Comparison of ENCODE assay signal across 8 cellular contexts in the genomic region with DNA sequence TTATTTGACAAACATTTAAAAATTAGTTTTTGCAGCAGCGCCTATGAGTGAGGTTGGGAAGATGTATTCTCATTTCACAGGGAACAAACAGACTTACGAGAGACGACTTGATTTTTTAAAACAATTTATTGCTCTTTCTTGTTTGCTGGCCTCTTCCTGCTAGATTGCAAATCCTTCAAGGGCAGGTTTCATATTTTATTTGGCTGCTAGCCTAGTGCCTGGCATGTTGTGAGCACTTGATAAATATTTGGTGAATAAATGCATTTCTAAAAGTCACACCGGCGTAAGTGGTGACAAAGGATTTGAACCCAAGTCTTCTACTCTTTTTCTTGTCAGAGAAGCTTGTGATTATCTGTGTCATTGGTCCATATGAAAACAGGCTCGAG. TPM values are rescaled to one million over a fixed set of nuclear protein-coding genes. Genes with fewer than 3 reads are reported as not detected.
DNase-seq lines count a peak whose midpoint lies in the region; ATAC-seq and TF ChIP-seq lines count a peak whose summit lies in the region.

No MANE protein-coding gene starts in this region.

- H3K27me3 ChIP-seq in DND-41 (ENCODE audit: insufficient read depth, low read length, poor library complexity) (no peaks in the 10 kb centered on the region), Panc1 (ENCODE audit: control insufficient read depth, insufficient read depth, low read length) (no peaks in the 10 kb centered on the region), esophagus muscularis mucosa (no peaks in the 10 kb centered on the region), neuronal stem cell (ENCODE audit: control insufficient read depth in 3 of 3, insufficient read depth in 3 of 3, low read depth in 1 of 3, low read length in 3 of 3) (no peaks in the 10 kb centered on the region)

- BruUV-seq in Panc1 (replicated peaks; lab: Mats Ljungman, UMichigan): TSS peak; percentile 80

- no peak for TF ChIP-seq EP300 in esophagus muscularis mucosa (IDR thresholded peaks at IDR 0.05)

- CTCF ChIA-PET in Panc1 (lab: Charles Lee): no interaction called here

- H3K4me1 Mint-ChIP-seq in osteocyte (ENCODE audit: unreplicated experiment): peaks cover 11% of the 10 kb centered on the region

- H3K9me3 ChIP-seq in DND-41 (ENCODE audit: insufficient read depth, low read length, severe bottlenecking): no peaks in the 10 kb centered on the region
- no peaks in the 10 kb centered on the region for H3K9me3 ChIP-seq in Panc1 (ENCODE audit: control insufficient read depth, insufficient read depth, low read depth, low read length)
- no peaks in the 10 kb centered on the region for H3K9me3 ChIP-seq in esophagus muscularis mucosa
- no peaks in the 10 kb centered on the region for H3K9me3 ChIP-seq in neuronal stem cell (replicated peaks in 1 of 2; ENCODE audit: control insufficient read depth in 2 of 2, insufficient read depth in 1 of 2, low read depth in 1 of 2, low read length in 2 of 2)

- H3K9ac ChIP-seq in DND-41 (ENCODE audit: low read depth, low read length) (no peak overlapping the region), neuronal stem cell (ENCODE audit: low read depth, low read length, poor library complexity) (no peak overlapping the region)

- no peak overlapping the region for H2BK12ac ChIP-seq in neuronal stem cell (ENCODE audit: low read length)

- H4K91ac ChIP-seq in neuronal stem cell (ENCODE audit: low read depth, low read length, poor library complexity): no peak overlapping the region

- peak overlapping the region; percentile 79; the same call in 1 of the 2 replicates for H3K4me2 ChIP-seq in DND-41 (ENCODE audit: insufficient read depth, low read length)
- no peak overlapping the region for H3K4me2 ChIP-seq in neuronal stem cell (ENCODE audit: insufficient read depth, low read length, poor library complexity, severe bottlenecking)

- H3K4me1 ChIP-seq in DND-41 (ENCODE audit: insufficient read depth, low read length) (peaks cover 24% of the 10 kb centered on the region), Panc1 (ENCODE audit: control insufficient read depth, insufficient read depth, low read length) (peaks cover 7% of the 10 kb centered on the region), esophagus muscularis mucosa (peaks cover 2 to 21% (median 18%) of the 10 kb centered on the region in 4 donors), neuronal stem cell (ENCODE audit: control insufficient read depth in 2 of 2, insufficient read depth in 1 of 2, low read depth in 1 of 2, low read length in 2 of 2) (peaks cover 2 to 6% of the 10 kb centered on the region in 2 donors)

- H3K27ac ChIP-seq in DND-41 (ENCODE audit: low read length) (no peak overlapping the region), Panc1 (ENCODE audit: low read length) (peak overlapping the region; percentile 93; the same call in 1 of the 2 replicates), esophagus muscularis mucosa (replicated peaks in 1 of 4) (peak overlapping the region; percentile 84 to 91 (median 90)), neuronal stem cell (replicated peaks; ENCODE audit: low read length) (no peak overlapping the region)

- POLR2A ChIA-PET in Panc1 (lab: Charles Lee): no interaction called here

- intact Hi-C loops in Panc1 (cut with micrococcal nuclease; ENCODE audit: unreplicated experiment) (no loop called here), esophagus muscularis mucosa (cut with DNase I) (no loop called here)

- H4K20me1 ChIP-seq in DND-41 (ENCODE audit: insufficient read depth, low read length): no peaks in the 10 kb centered on the region

- H3K79me1 ChIP-seq in neuronal stem cell (ENCODE audit: low read depth, low read length): peaks cover 2% of the 10 kb centered on the region

- DNase-seq in DND-41 (no peak), Panc1 (ENCODE audit: low read depth, low spot score) (no peak), esophagus muscularis mucosa (ENCODE audit: extremely low spot score) (no peak), osteocyte (ENCODE audit: extremely low spot score, unreplicated experiment) (no peak), GM13977 (ENCODE audit: low spot score) (no peak), neuronal stem cell (ENCODE audit: low spot score) (no peak)
- no peak for DNase-seq in activated effector memory CD4-positive, alpha-beta T cell treated with Interleukin-2 at 50 U/mL for 16 hours

- no peak overlapping the region for H3K14ac ChIP-seq in neuronal stem cell (ENCODE audit: low read length)

- H3K4me3 ChIP-seq in DND-41 (ENCODE audit: low read depth in 1 of 2, low read length in 2 of 2) (no peak overlapping the region), Panc1 (ENCODE audit: low read depth in 2 of 2, low read length in 2 of 2) (peak overlapping the region; percentile 85 to 92), esophagus muscularis mucosa (peak overlapping the region in 3 of 4 donors; percentile 76 to 98 (median 92)), neuronal stem cell (ENCODE audit: low read length in 2 of 2) (peak overlapping the region in 1 of 2 donors; percentile 81)

- no peak overlapping the region for H3K23ac ChIP-seq in neuronal stem cell (ENCODE audit: low read depth, low read length, poor library complexity)

- no peak overlapping the region for H2BK120ac ChIP-seq in neuronal stem cell (ENCODE audit: low read depth, low read length)

- H3K4ac ChIP-seq in neuronal stem cell (ENCODE audit: low read length): no peak overlapping the region

- no peak for TF ChIP-seq POLR2A in esophagus muscularis mucosa (IDR thresholded peaks at IDR 0.05; ENCODE audit: low read depth)

- H2AFZ ChIP-seq in DND-41 (ENCODE audit: low read depth, low read length) (no peak overlapping the region), neuronal stem cell (ENCODE audit: low read length) (no peak overlapping the region)

- WGBS in esophagus muscularis mucosa: 58% methylated on average over 6 of the region's 6 CpGs
- no CpG with 5 or more reads among the region's 6 CpGs for WGBS in neuronal stem cell (ENCODE audit: extremely low coverage in 2 of 2, insufficient read length in 2 of 2, insufficient replicate concordance in 1 of 2), 2 donors

- H3K36me3 ChIP-seq in DND-41 (ENCODE audit: insufficient read depth, low read length): no peaks in the 10 kb centered on the region
- H3K36me3 ChIP-seq in Panc1 (ENCODE audit: control insufficient read depth, insufficient read depth, low read length): no peaks in the 10 kb centered on the region; the same call in 1 of the 2 replicates
- H3K36me3 ChIP-seq in esophagus muscularis mucosa: no peaks in the 10 kb centered on the region
- no peaks in the 10 kb centered on the region for H3K36me3 ChIP-seq in neuronal stem cell (replicated peaks in 1 of 2; ENCODE audit: control insufficient read depth in 2 of 2, insufficient read depth in 2 of 2, low read length in 2 of 2)

- no peak overlapping the region for H3K18ac ChIP-seq in neuronal stem cell (ENCODE audit: low read length)

- TF ChIP-seq CTCF in DND-41 (IDR thresholded peaks at IDR 0.05; ENCODE audit: borderline replicate concordance, extremely low read depth, low read length, poor library complexity, severe bottlenecking) (no peak), Panc1 (IDR thresholded peaks at IDR 0.05) (no peak), esophagus muscularis mucosa (IDR thresholded peaks at IDR 0.05) (no peak), osteocyte (IDR thresholded peaks at IDR 0.05) (no peak), GM13977 (IDR thresholded peaks at IDR 0.05; ENCODE audit: extremely low read depth, insufficient read depth, missing control alignments) (no peak)

- peaks cover under 1% of the 10 kb centered on the region for H3K27me3 Mint-ChIP-seq in osteocyte (ENCODE audit: unreplicated experiment)

- H2BK5ac ChIP-seq in neuronal stem cell (ENCODE audit: low read length): no peak overlapping the region

- H2AK5ac ChIP-seq in neuronal stem cell (ENCODE audit: low read depth, low read length): no peak overlapping the region

- peak overlapping the region; percentile 90 for H3K4me3 Mint-ChIP-seq in osteocyte (ENCODE audit: unreplicated experiment)

- H3K9me3 Mint-ChIP-seq in osteocyte (ENCODE audit: unreplicated experiment): no peaks in the 10 kb centered on the region

- H4K8ac ChIP-seq in neuronal stem cell (ENCODE audit: low read depth, low read length): no peak overlapping the region

- peaks cover 8% of the 10 kb centered on the region; the same call in 1 of the 2 replicates for H3K79me2 ChIP-seq in DND-41 (ENCODE audit: insufficient read depth, low read length)

- peak overlapping the region; percentile 95 for H3K27ac Mint-ChIP-seq in osteocyte (ENCODE audit: unreplicated experiment)

- ATAC-seq in DND-41 (ENCODE audit: insufficient read depth, low read depth): no peak
- no peak for ATAC-seq in Panc1
- ATAC-seq in GM18511 (IDR thresholded peaks at IDR 0.05; ENCODE audit: unreplicated experiment): no peak

- H3K36me3 Mint-ChIP-seq in osteocyte (ENCODE audit: unreplicated experiment): no peaks in the 10 kb centered on the region

- no peak overlapping the region for H2BK15ac ChIP-seq in neuronal stem cell (ENCODE audit: low read length)

- in situ Hi-C loops in Panc1 (cut with HindIII; ENCODE audit: low pct_unique_long_range_greater_than_20kb, low sequenced_read_pairs) (no loop called here), GM13977 (cut with MboI; ENCODE audit: low pct_unique_long_range_greater_than_20kb, low sequenced_read_pairs, unreplicated experiment) (no loop called here)

RNA-seq across cellular contexts. Expression of a gene that starts 1.4 kb away (rescaled TPM):
- total RNA-seq in Panc1 (2021; ENCODE audit: unreplicated experiment): 22.8 TPM
- polyA plus RNA-seq in Panc1 (2012; ENCODE audit: insufficient read length): 14.1 TPM
- 10 to 100 TPM; 21.9 to 32.8 (median 27.8) TPM for total RNA-seq in esophagus muscularis mucosa
- total RNA-seq in osteocyte: 36.2 and 38.2 TPM in 2 replicates
- 15.3 TPM for polyA plus RNA-seq in neuronal stem cell (2013, experiment 1 of 2)
- 15.3 TPM for polyA plus RNA-seq in neuronal stem cell (2013, experiment 2 of 2)

RNA-seq across cellular contexts. Expression of a gene that starts 8.8 kb away (rescaled TPM):
- total RNA-seq in Panc1 (2021; ENCODE audit: unreplicated experiment) (48.3 TPM), esophagus muscularis mucosa (10 to 100 TPM; 22.4 to 39.2 (median 30.3) TPM), osteocyte (41.9 and 43.3 TPM in 2 replicates)
- 58.5 TPM for polyA plus RNA-seq in Panc1 (2012; ENCODE audit: insufficient read length)
- polyA plus RNA-seq in neuronal stem cell (2013, experiment 1 of 2): 61.5 TPM
- polyA plus RNA-seq in neuronal stem cell (2013, experiment 2 of 2): 60.0 TPM

RNA-seq across cellular contexts. Expression of a gene that starts 37.2 kb away (rescaled TPM):
- total RNA-seq in Panc1 (2021; ENCODE audit: unreplicated experiment) (147 TPM), esophagus muscularis mucosa (100 to 1,000 TPM in 2 of 4 donors, 10 to 100 TPM in 2; 54.5 to 114 (median 96.3) TPM), osteocyte (389 and 470 TPM in 2 replicates)
- polyA plus RNA-seq in Panc1 (2012; ENCODE audit: insufficient read length): 203 TPM
- polyA plus RNA-seq in neuronal stem cell (2013, experiment 1 of 2): 12.2 TPM
- 11.4 TPM for polyA plus RNA-seq in neuronal stem cell (2013, experiment 2 of 2)

Comparison
In these comparisons a context has a peak if more than half of its experiments do, and no peak if none do; other contexts are left out.
1. H3K27ac ChIP-seq: peak in Panc1 (single experiment) and esophagus muscularis mucosa (4 of 4); none in DND-41 (single experiment) and neuronal stem cell (single experiment).
2. H3K4me3 ChIP-seq: peak in Panc1 (2 of 2) and esophagus muscularis mucosa (3 of 4); none in DND-41 (0 of 2).